ENCODE assay signal across 9 cellular contexts in genomic region chr4:4856071-4857000, GRCh38. TPM values are rescaled to one million over a fixed set of nuclear protein-coding genes. Genes with fewer than 3 reads are reported as not detected.
DNase-seq lines count a peak whose midpoint lies in the region; ATAC-seq and TF ChIP-seq lines count a peak whose summit lies in the region.
"Had no signal": no experiment of that assay in that cellular context is flagged by ENCODE, and none has a peak within 500 bp of the region (broad histone marks: within the 10 kb centered on the region; RNA-seq: fewer than 3 reads in every experiment).

No MANE protein-coding gene starts in this region.

- H3K27me3 ChIP-seq in subcutaneous abdominal adipose tissue (ENCODE audit: control insufficient read depth in 5 of 5, insufficient read depth in 4 of 5, low read length in 5 of 5) = peaks cover 31 to 64% (median 47%) of the 10 kb centered on the region in 5 donors

- no peak for DNase-seq in activated CD4-positive, alpha-beta T cell treated with anti-CD3 and anti-CD28 coated beads, Interleukin-2, amount 10 ng/mL, durations not matched to agents 24 days and 14 days
- DNase-seq in activated CD4-positive, alpha-beta T cell treated with anti-CD3 and anti-CD28 coated beads for 48 hours = no peak
- DNase-seq in activated CD8-positive, alpha-beta T cell treated with anti-CD3 and anti-CD28 coated beads, Interleukin-2, amount 10 ng/mL, durations not matched to agents 7 days and 5 days = no peak
- DNase-seq in islet precursor cell = peak; percentile 88
- no peak for DNase-seq in omental fat pad (ENCODE audit: low spot score)
- no peak for DNase-seq in NCI-H146 (lab: John Stamatoyannopoulos, UW)

- H3K27ac ChIP-seq in subcutaneous abdominal adipose tissue (ENCODE audit: low read depth, low read length) = no peak overlapping the region
- H3K27ac ChIP-seq: adrenal gland had no signal

- H3K9me3 Mint-ChIP-seq in activated CD4-positive, alpha-beta T cell treated with anti-CD3 and anti-CD28 coated beads, Interleukin-2, amount 10 ng/mL, durations not matched to agents 24 days and 14 days = no peaks in the 10 kb centered on the region
- no peaks in the 10 kb centered on the region for H3K9me3 Mint-ChIP-seq in activated CD8-positive, alpha-beta T cell treated with anti-CD3 and anti-CD28 coated beads, Interleukin-2, amount 10 ng/mL, durations not matched to agents 7 days and 5 days (ENCODE audit: insufficient read depth)

- intact Hi-C loops in activated CD4-positive, alpha-beta T cell treated with anti-CD3 and anti-CD28 coated beads, Interleukin-2, amount 10 ng/mL, durations not matched to agents 24 days and 14 days (cut with micrococcal nuclease) = loop anchor here (2.0 kb wide), 1 partner anchor 368 kb away; no protein-coding TSS in a partner anchor

- peak overlapping the region; percentile 8 for H3K4me3 Mint-ChIP-seq in activated CD4-positive, alpha-beta T cell treated with anti-CD3 and anti-CD28 coated beads, Interleukin-2, amount 10 ng/mL, durations not matched to agents 24 days and 14 days
- peak overlapping the region; percentile 46 for H3K4me3 Mint-ChIP-seq in activated CD8-positive, alpha-beta T cell treated with anti-CD3 and anti-CD28 coated beads, Interleukin-2, amount 10 ng/mL, durations not matched to agents 7 days and 5 days

- CTCF ChIA-PET in activated CD8-positive, alpha-beta T cell treated with anti-CD3 and anti-CD28 coated beads, Interleukin-2, amount 10 ng/mL, durations not matched to agents 7 days and 5 days (lab: Charles Lee) = no interaction called here

- no peak for TF ChIP-seq CTCF in omental fat pad (IDR thresholded peaks at IDR 0.05)

- H3K36me3 Mint-ChIP-seq in activated CD4-positive, alpha-beta T cell treated with anti-CD3 and anti-CD28 coated beads, Interleukin-2, amount 10 ng/mL, durations not matched to agents 24 days and 14 days (ENCODE audit: low read depth) = peaks cover 9% of the 10 kb centered on the region
- H3K36me3 Mint-ChIP-seq in activated CD8-positive, alpha-beta T cell treated with anti-CD3 and anti-CD28 coated beads, Interleukin-2, amount 10 ng/mL, durations not matched to agents 7 days and 5 days (ENCODE audit: low read depth) = peaks cover 13% of the 10 kb centered on the region

- H3K9me3 ChIP-seq in subcutaneous abdominal adipose tissue (ENCODE audit: control insufficient read depth in 5 of 5, low read length in 5 of 5) = peaks cover 0 to 2% (median 0%) of the 10 kb centered on the region in 5 donors
- H3K9me3 ChIP-seq: adrenal gland had no signal

- H3K27ac Mint-ChIP-seq in activated CD4-positive, alpha-beta T cell treated with anti-CD3 and anti-CD28 coated beads, Interleukin-2, amount 10 ng/mL, durations not matched to agents 24 days and 14 days = peak overlapping the region; percentile 49
- peak overlapping the region; percentile 43 for H3K27ac Mint-ChIP-seq in activated CD8-positive, alpha-beta T cell treated with anti-CD3 and anti-CD28 coated beads, Interleukin-2, amount 10 ng/mL, durations not matched to agents 7 days and 5 days

- POLR2A ChIA-PET in activated CD8-positive, alpha-beta T cell treated with anti-CD3 and anti-CD28 coated beads, Interleukin-2, amount 10 ng/mL, durations not matched to agents 7 days and 5 days (lab: Charles Lee) = interaction anchor here (0.7 kb wide), 1 partner anchor 62 kb away, joined by 3 read pairs; no protein-coding TSS in a partner anchor

- H3K4me3 ChIP-seq in subcutaneous abdominal adipose tissue (ENCODE audit: low read depth in 1 of 5, low read length in 5 of 5) = peak overlapping the region in 4 of 5 donors; percentile 42 to 66 (median 53)

- H3K9ac ChIP-seq in subcutaneous abdominal adipose tissue (ENCODE audit: low read length in 5 of 5) = peak overlapping the region in 2 of 5 donors; percentile 30 to 47

- no peak for ATAC-seq in activated CD8-positive, alpha-beta T cell treated with anti-CD3 and anti-CD28 coated beads, Interleukin-2, amount 10 ng/mL, durations not matched to agents 7 days and 5 days
- ATAC-seq in omental fat pad (ENCODE audit: low FRiP score) (no peak), GM21526 (IDR thresholded peaks at IDR 0.05; ENCODE audit: low FRiP score, unreplicated experiment) (no peak)

- peaks cover 70% of the 10 kb centered on the region for H3K27me3 Mint-ChIP-seq in activated CD4-positive, alpha-beta T cell treated with anti-CD3 and anti-CD28 coated beads, Interleukin-2, amount 10 ng/mL, durations not matched to agents 24 days and 14 days
- peaks cover 77% of the 10 kb centered on the region for H3K27me3 Mint-ChIP-seq in activated CD8-positive, alpha-beta T cell treated with anti-CD3 and anti-CD28 coated beads, Interleukin-2, amount 10 ng/mL, durations not matched to agents 7 days and 5 days (ENCODE audit: low read depth)

- no peaks in the 10 kb centered on the region for H3K36me3 ChIP-seq in subcutaneous abdominal adipose tissue (ENCODE audit: control insufficient read depth in 5 of 5, insufficient read depth in 5 of 5, low read length in 5 of 5)
- H3K36me3 ChIP-seq: adrenal gland had no signal

- peaks cover 4 to 54% (median 42%) of the 10 kb centered on the region in 5 donors for H3K4me1 ChIP-seq in subcutaneous abdominal adipose tissue (ENCODE audit: control insufficient read depth in 5 of 5, insufficient read depth in 5 of 5, low read length in 5 of 5)

- H3K4me1 Mint-ChIP-seq in activated CD4-positive, alpha-beta T cell treated with anti-CD3 and anti-CD28 coated beads, Interleukin-2, amount 10 ng/mL, durations not matched to agents 24 days and 14 days = peaks cover 16% of the 10 kb centered on the region
- peaks cover 42% of the 10 kb centered on the region for H3K4me1 Mint-ChIP-seq in activated CD8-positive, alpha-beta T cell treated with anti-CD3 and anti-CD28 coated beads, Interleukin-2, amount 10 ng/mL, durations not matched to agents 7 days and 5 days (ENCODE audit: low read depth)

RNA-seq across cellular contexts. Expression of gene MSX1, which starts 3.1 kb away (rescaled TPM):
- total RNA-seq in activated CD4-positive, alpha-beta T cell treated with anti-CD3 and anti-CD28 coated beads, Interleukin-2, amount 10 ng/mL, durations not matched to agents 24 days and 14 days = not detected in 2 replicates
- not detected for total RNA-seq in activated CD8-positive, alpha-beta T cell treated with anti-CD3 and anti-CD28 coated beads, Interleukin-2, amount 10 ng/mL, durations not matched to agents 7 days and 5 days
- total RNA-seq in omental fat pad = 10 to 100 TPM in 3 of 4 donors, 1 to 10 TPM in 1; 9.7 to 20.5 (median 14.2) TPM
